ENCODE assay signal across 1 cellular context in genomic region chr15:67523337-67523736, GRCh38.
TF ChIP-seq lines count a peak whose summit lies in the region.

No MANE protein-coding gene starts in this region.

TF ChIP-seq in K562, 482 proteins besides CTCF, POLR2A, EP300 and RAD21:
- TF ChIP-seq ATF1 (CRISPR knock-in tag; IDR thresholded peaks at IDR 0.05) (no peak), ATF1 (tag; IDR thresholded peaks at IDR 0.05) (no peak), NFATC3 (IDR thresholded peaks at IDR 0.05) (no peak), CLOCK (CRISPR knock-in tag; IDR thresholded peaks at IDR 0.05; ENCODE audit: borderline replicate concordance) (no peak), ZNF143 (CRISPR knock-in tag; IDR thresholded peaks at IDR 0.05) (no peak), ZNF583 (CRISPR knock-in tag; IDR thresholded peaks at IDR 0.05) (no peak)
